ENCODE assay signal across 8 cellular contexts in genomic region chr20:35600176-35600995, GRCh38. TPM values are rescaled to one million over a fixed set of nuclear protein-coding genes. Genes with fewer than 3 reads are reported as not detected.
DNase-seq lines count a peak whose midpoint lies in the region; ATAC-seq and TF ChIP-seq lines count a peak whose summit lies in the region.

No MANE protein-coding gene starts in this region.

- no peaks in the 10 kb centered on the region for H3F3A ChIP-seq in smooth muscle cell (ENCODE audit: low read depth)

- ATAC-seq in HG03457 (IDR thresholded peaks at IDR 0.05; ENCODE audit: unreplicated experiment): no peak
- ATAC-seq in GM21447 (IDR thresholded peaks at IDR 0.05; ENCODE audit: unreplicated experiment): no peak
- ATAC-seq in HG02678 (IDR thresholded peaks at IDR 0.05; ENCODE audit: unreplicated experiment): no peak

- H3K27ac Mint-ChIP-seq in activated CD4-positive, alpha-beta memory T cell treated with anti-CD3 and anti-CD28 coated beads, Interleukin-2, amount 10 ng/mL, durations not matched to agents 7 days and 5 days: no peak overlapping the region

- no peaks in the 10 kb centered on the region for H4K20me1 ChIP-seq in smooth muscle cell (ENCODE audit: low read depth)

- peaks cover 8% of the 10 kb centered on the region for H3K4me1 ChIP-seq in smooth muscle cell (ENCODE audit: low read depth)

- TF ChIP-seq CTCF in GM13977 (IDR thresholded peaks at IDR 0.05; ENCODE audit: extremely low read depth, insufficient read depth, missing control alignments) (no peak), astrocyte of the cerebellum (IDR thresholded peaks at IDR 0.05; ENCODE audit: low read depth, low read length, missing control alignments) (no peak), kidney epithelial cell (IDR thresholded peaks at IDR 0.05; ENCODE audit: insufficient read depth, low read length, poor library complexity, severe bottlenecking) (no peak), smooth muscle cell (IDR thresholded peaks at IDR 0.05; ENCODE audit: borderline replicate concordance, insufficient read depth, poor library complexity, severe bottlenecking) (no peak)

- POLR2A ChIA-PET in activated CD4-positive, alpha-beta memory T cell treated with anti-CD3 and anti-CD28 coated beads, Interleukin-2, amount 10 ng/mL, durations not matched to agents 7 days and 5 days (lab: Charles Lee): interaction anchor here (0.7 to 3.7 kb wide), 5 partner anchors 15 to 142 kb away, joined by 3 to 11 read pairs (median 6); partner anchors contain the start of genes RBM39 and SPAG4

- CTCF ChIA-PET in activated CD4-positive, alpha-beta memory T cell treated with anti-CD3 and anti-CD28 coated beads, Interleukin-2, amount 10 ng/mL, durations not matched to agents 7 days and 5 days (lab: Charles Lee): interaction anchor here (1.0 to 3.9 kb wide), 12 partner anchors 11 to 354 kb away, joined by 3 to 23 read pairs (median 4); partner anchors contain the start of genes SCAND1 and SPAG4

- peak overlapping the region; percentile 97 for H3K4me2 ChIP-seq in smooth muscle cell

- H3K4me3 Mint-ChIP-seq in activated CD4-positive, alpha-beta memory T cell treated with anti-CD3 and anti-CD28 coated beads, Interleukin-2, amount 10 ng/mL, durations not matched to agents 7 days and 5 days: no peak overlapping the region

- peaks cover 57% of the 10 kb centered on the region for H3K27me3 Mint-ChIP-seq in activated CD4-positive, alpha-beta memory T cell treated with anti-CD3 and anti-CD28 coated beads, Interleukin-2, amount 10 ng/mL, durations not matched to agents 7 days and 5 days

- no peak overlapping the region for H3K27ac ChIP-seq in smooth muscle cell (ENCODE audit: low read depth)

- H3K27me3 ChIP-seq in kidney epithelial cell (ENCODE audit: control insufficient read depth, insufficient read depth, low read length) (peaks cover 40% of the 10 kb centered on the region), smooth muscle cell (ENCODE audit: low read depth) (peaks cover 51% of the 10 kb centered on the region)

- peak; percentile 22 for DNase-seq in GM13977 (ENCODE audit: low spot score)
- no peak for DNase-seq in astrocyte of the cerebellum (ENCODE audit: low read depth)
- DNase-seq in kidney epithelial cell (ENCODE audit: low read depth): no peak
- no peak for DNase-seq in smooth muscle cell (lab: John Stamatoyannopoulos, UW; ENCODE audit: unreplicated experiment)
- no peak for DNase-seq in activated CD4-positive, alpha-beta memory T cell treated with anti-CD3 and anti-CD28 coated beads, Interleukin-2, amount 10 ng/mL, durations not matched to agents 7 days and 5 days

- H3K4me3 ChIP-seq in astrocyte of the cerebellum (ENCODE audit: low read depth, low read length) (peak overlapping the region; percentile 34), kidney epithelial cell (ENCODE audit: low read depth, low read length) (peak overlapping the region; percentile 32), smooth muscle cell (peak overlapping the region; percentile 52)

- no peaks in the 10 kb centered on the region for H3K36me3 ChIP-seq in kidney epithelial cell (ENCODE audit: control insufficient read depth, insufficient read depth, low read length)
- no peaks in the 10 kb centered on the region for H3K36me3 ChIP-seq in smooth muscle cell (ENCODE audit: low read depth)

- H3K4me1 Mint-ChIP-seq in activated CD4-positive, alpha-beta memory T cell treated with anti-CD3 and anti-CD28 coated beads, Interleukin-2, amount 10 ng/mL, durations not matched to agents 7 days and 5 days: peaks cover 8% of the 10 kb centered on the region

- H3K9me3 ChIP-seq in smooth muscle cell (replicated peaks; ENCODE audit: low read depth): no peaks in the 10 kb centered on the region

- H3K79me2 ChIP-seq in smooth muscle cell (ENCODE audit: low read depth): no peaks in the 10 kb centered on the region

- no peak overlapping the region for H2AFZ ChIP-seq in smooth muscle cell (ENCODE audit: low read depth)

- H3K9ac ChIP-seq in smooth muscle cell (ENCODE audit: low read depth): no peak overlapping the region

- H3K36me3 Mint-ChIP-seq in activated CD4-positive, alpha-beta memory T cell treated with anti-CD3 and anti-CD28 coated beads, Interleukin-2, amount 10 ng/mL, durations not matched to agents 7 days and 5 days (ENCODE audit: low read depth): no peaks in the 10 kb centered on the region

- in situ Hi-C loops in GM13977 (cut with MboI; ENCODE audit: low pct_unique_long_range_greater_than_20kb, low sequenced_read_pairs, unreplicated experiment) (no loop called here), astrocyte of the cerebellum (cut with HindIII; ENCODE audit: low sequenced_read_pairs) (no loop called here)

- H3K9me3 Mint-ChIP-seq in activated CD4-positive, alpha-beta memory T cell treated with anti-CD3 and anti-CD28 coated beads, Interleukin-2, amount 10 ng/mL, durations not matched to agents 7 days and 5 days: no peaks in the 10 kb centered on the region

- 39% methylated on average over 26 of the region's 34 CpGs for whole genome bisulfite sequencing in smooth muscle cell (ENCODE audit: low lambda C conversion rate)

RNA-seq across cellular contexts. Expression of gene SPAG4, which starts 15.2 kb away (rescaled TPM):
- total RNA-seq in kidney epithelial cell (2.6 and 7.9 TPM in 2 replicates), smooth muscle cell (9.3 and 10.4 TPM in 2 replicates)
- 27.6 and 35.4 TPM in 2 replicates for polyA plus RNA-seq in smooth muscle cell
- 1 to 10 TPM; 6.5 to 6.9 TPM for total RNA-seq in activated CD4-positive, alpha-beta memory T cell treated with anti-CD3 and anti-CD28 coated beads, Interleukin-2, amount 10 ng/mL, durations not matched to agents 7 days and 5 days

RNA-seq across cellular contexts. Expression of gene ERGIC3, which starts 58.5 kb away (rescaled TPM):
- total RNA-seq in kidney epithelial cell (215 and 229 TPM in 2 replicates), smooth muscle cell (188 and 245 TPM in 2 replicates)
- polyA plus RNA-seq in smooth muscle cell: 252 and 270 TPM in 2 replicates
- total RNA-seq in activated CD4-positive, alpha-beta memory T cell treated with anti-CD3 and anti-CD28 coated beads, Interleukin-2, amount 10 ng/mL, durations not matched to agents 7 days and 5 days: 100 to 1,000 TPM; 126 TPM
